23 cellular contexts compared by ENCODE assay signal in genomic region chr6:6679633-6680032, GRCh38.
"Had no signal": no experiment of that assay in that cellular context is flagged by ENCODE, and none has a peak within 500 bp of the region (broad histone marks: within the 10 kb centered on the region; RNA-seq: fewer than 3 reads in every experiment).

No MANE protein-coding gene starts in this region.

- H3K36me3 Mint-ChIP-seq: activated CD4-positive, alpha-beta memory T cell treated with anti-CD3 and anti-CD28 coated beads for 36 hours; activated naive CD4-positive, alpha-beta T cell treated with anti-CD3 and anti-CD28 coated beads, Interleukin-2, amount 50 U/mL, for 24 hours; naive B cell; stimulated activated memory B cell treated with anti-CD40 and anti-IgM and Interleukin-4, amounts not matched to agents 10 μg/mL and 1 μg/mL and 100 μg/mL, for 72 hours; T-cell had no signal

- H3K4me3 Mint-ChIP-seq: activated CD4-positive, alpha-beta memory T cell treated with anti-CD3 and anti-CD28 coated beads for 36 hours; activated naive CD4-positive, alpha-beta T cell treated with anti-CD3 and anti-CD28 coated beads, Interleukin-2, amount 50 U/mL, for 24 hours; activated naive CD8-positive, alpha-beta T cell treated with anti-CD3 and anti-CD28 coated beads, Interleukin-2, amount 50 U/mL, for 24 hours; activated T-cell treated with anti-CD3 and anti-CD28 coated beads, Interleukin-2, amount 50 U/mL, for 4 hours; activated T-helper 17 cell treated with anti-CD3 and anti-CD28 coated beads, Interleukin-2, amount 50 U/mL, for 72 hours; naive B cell; neural crest cell; stimulated activated memory B cell treated with anti-CD40 and anti-IgM and Interleukin-4, amounts not matched to agents 10 μg/mL and 1 μg/mL and 100 μg/mL, for 72 hours; stimulated activated naive CD8-positive, alpha-beta T cell treated with anti-CD3 and anti-CD28 coated beads, Interleukin-15, amount 100 ng/mL, for 72 hours; T-cell had no signal

- H3K27ac Mint-ChIP-seq: activated CD4-positive, alpha-beta memory T cell treated with anti-CD3 and anti-CD28 coated beads for 36 hours; activated naive CD4-positive, alpha-beta T cell treated with anti-CD3 and anti-CD28 coated beads, Interleukin-2, amount 50 U/mL, for 24 hours; activated naive CD8-positive, alpha-beta T cell treated with anti-CD3 and anti-CD28 coated beads, Interleukin-2, amount 50 U/mL, for 24 hours; activated T-helper 17 cell treated with anti-CD3 and anti-CD28 coated beads, Interleukin-2, amount 50 U/mL, for 72 hours; stimulated activated memory B cell treated with anti-CD40 and anti-IgM and Interleukin-4, amounts not matched to agents 10 μg/mL and 1 μg/mL and 100 μg/mL, for 72 hours; T-cell had no signal

- ATAC-seq: activated naive CD8-positive, alpha-beta T cell treated with anti-CD3 and anti-CD28 coated beads, Interleukin-2, amount 50 U/mL, for 24 hours; activated T-cell treated with anti-CD3 and anti-CD28 coated beads, Interleukin-2, amount 50 U/mL, for 4 hours; activated T-helper 17 cell treated with anti-CD3 and anti-CD28 coated beads, Interleukin-2, amount 50 U/mL, for 72 hours; left lung; psoas muscle; stimulated activated memory B cell treated with anti-CD40 and anti-IgM and Interleukin-4, amounts not matched to agents 10 μg/mL and 1 μg/mL and 100 μg/mL, for 72 hours; stimulated activated naive CD8-positive, alpha-beta T cell treated with anti-CD3 and anti-CD28 coated beads, Interleukin-15, amount 100 ng/mL, for 72 hours had no signal

- DNase-seq: activated CD4-positive, alpha-beta memory T cell treated with anti-CD3 and anti-CD28 coated beads for 36 hours; activated CD4-positive, alpha-beta T cell treated with anti-CD3 and anti-CD28 coated beads for 4 hours; activated naive CD8-positive, alpha-beta T cell treated with anti-CD3 and anti-CD28 coated beads, Interleukin-2, amount 50 U/mL, for 24 hours; activated T-cell treated with anti-CD3 and anti-CD28 coated beads, Interleukin-2, amount 50 U/mL, for 4 hours; amygdala; caudate nucleus; cortex of kidney; foreskin keratinocyte; naive B cell; nucleus accumbens; pancreas; psoas muscle; sigmoid colon; stimulated activated CD4-positive, alpha-beta T cell treated with anti-CD3 and anti-CD28 coated beads, Interleukin-1b, Interleukin-23, amount 100 ng/mL, for 48 hours; stimulated activated CD4-positive, alpha-beta T cell treated with anti-CD3 and anti-CD28 coated beads, Interleukin-4, amount 100 ng/mL, for 4 hours; stimulated activated CD8-positive, alpha-beta memory T cell treated with anti-CD3 and anti-CD28 coated beads, Interleukin-4, amount 100 ng/mL, for 48 hours; stimulated activated naive CD8-positive, alpha-beta T cell treated with anti-CD3 and anti-CD28 coated beads, Interleukin-15, amount 100 ng/mL, for 72 hours; T-cell had no signal

- H3K9me3 Mint-ChIP-seq: activated CD4-positive, alpha-beta memory T cell treated with anti-CD3 and anti-CD28 coated beads for 36 hours; activated naive CD4-positive, alpha-beta T cell treated with anti-CD3 and anti-CD28 coated beads, Interleukin-2, amount 50 U/mL, for 24 hours; activated naive CD8-positive, alpha-beta T cell treated with anti-CD3 and anti-CD28 coated beads, Interleukin-2, amount 50 U/mL, for 24 hours; activated T-cell treated with anti-CD3 and anti-CD28 coated beads, Interleukin-2, amount 50 U/mL, for 4 hours; activated T-helper 17 cell treated with anti-CD3 and anti-CD28 coated beads, Interleukin-2, amount 50 U/mL, for 72 hours; naive B cell; neural crest cell; stimulated activated memory B cell treated with anti-CD40 and anti-IgM and Interleukin-4, amounts not matched to agents 10 μg/mL and 1 μg/mL and 100 μg/mL, for 72 hours; stimulated activated naive CD8-positive, alpha-beta T cell treated with anti-CD3 and anti-CD28 coated beads, Interleukin-15, amount 100 ng/mL, for 72 hours; T-cell had no signal

- H3K27me3 Mint-ChIP-seq: activated naive CD4-positive, alpha-beta T cell treated with anti-CD3 and anti-CD28 coated beads, Interleukin-2, amount 50 U/mL, for 24 hours; stimulated activated memory B cell treated with anti-CD40 and anti-IgM and Interleukin-4, amounts not matched to agents 10 μg/mL and 1 μg/mL and 100 μg/mL, for 72 hours; T-cell had no signal
